In the genomic region with DNA sequence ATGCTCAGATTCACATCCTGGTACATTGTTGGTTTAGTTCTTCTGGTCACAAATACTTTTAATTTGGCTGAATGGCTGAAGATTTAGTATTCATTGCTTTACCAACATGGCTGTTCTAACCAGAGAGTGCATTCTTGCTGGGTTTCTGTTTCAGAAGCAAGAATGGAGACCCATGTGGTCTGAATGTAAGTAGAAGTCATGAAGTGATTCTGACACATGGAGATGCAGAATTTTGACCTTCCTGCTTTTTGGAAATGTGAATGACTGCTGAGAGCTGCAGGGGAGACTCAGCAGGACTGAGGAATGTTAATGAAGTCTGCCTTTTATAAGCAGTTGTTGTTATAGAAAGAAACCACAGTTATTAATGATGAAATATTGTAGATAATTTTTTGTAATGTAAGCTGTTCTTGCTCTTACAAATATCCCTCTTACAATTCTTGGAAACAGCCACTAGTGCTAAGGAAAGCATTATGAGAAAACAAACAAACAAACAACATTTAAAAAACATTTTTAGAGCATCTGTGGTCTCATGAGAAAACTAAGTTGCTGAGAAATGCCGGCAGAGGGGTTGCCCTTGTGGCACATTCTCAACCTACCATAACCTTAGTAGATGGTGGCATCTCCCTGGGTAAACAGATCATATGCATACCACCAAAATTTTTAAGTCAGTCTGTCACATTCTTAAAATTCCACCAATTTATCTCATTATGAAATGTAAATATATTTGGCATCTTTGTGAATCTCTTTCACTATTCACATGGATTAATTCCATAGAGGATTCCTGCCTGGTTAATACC, we compare ENCODE assay signal across 14 cellular contexts.
A peak's percentile ranks its signal among the peaks of the same experiment; 100 is the strongest.
DNase-seq lines count a peak whose midpoint lies in the region; ATAC-seq and TF ChIP-seq lines count a peak whose summit lies in the region.
"Had no signal": no experiment of that assay in that cellular context is flagged by ENCODE, and none has a peak within 500 bp of the region (broad histone marks: within the 10 kb centered on the region; RNA-seq: fewer than 3 reads in every experiment).

No MANE protein-coding gene starts in this region.

- CTCF ChIA-PET in PC-9 (lab: Charles Lee) = no interaction called here
- CTCF ChIA-PET in RWPE1 (lab: Yijun Ruan, JAX) = interaction anchor here (0.7 kb wide), 1 partner anchor 444 kb away, joined by 3 read pairs; no protein-coding TSS in a partner anchor

- H3K9me3 ChIP-seq in PC-9 (ENCODE audit: insufficient read depth, low read depth) = peaks cover 6% of the 10 kb centered on the region; the same call in 1 of the 2 replicates
- H3K9me3 ChIP-seq in psoas muscle = no peaks in the 10 kb centered on the region
- H3K9me3 ChIP-seq: suprapubic skin had no signal

- H3K27ac ChIP-seq in PC-9 (no peak overlapping the region), psoas muscle (no peak overlapping the region), RWPE1 (no peak overlapping the region)
- H3K27ac ChIP-seq: gastrocnemius medialis, skin epidermis, suprapubic skin had no signal

- no peak overlapping the region for H3K4me3 ChIP-seq in PC-9
- H3K4me3 ChIP-seq in psoas muscle = no peak overlapping the region
- H3K4me3 ChIP-seq: gastrocnemius medialis, skin epidermis, suprapubic skin had no signal

- H3K4me2 ChIP-seq in PC-9 = no peak overlapping the region

- H3K4me1 ChIP-seq in PC-9 (replicated peaks; ENCODE audit: insufficient read depth) (no peaks in the 10 kb centered on the region), psoas muscle (no peaks in the 10 kb centered on the region)
- H3K4me1 ChIP-seq: gastrocnemius medialis, suprapubic skin had no signal

- H2AFZ ChIP-seq in PC-9 = peak overlapping the region; percentile 29

- peaks cover 4% of the 10 kb centered on the region; the same call in 1 of the 2 replicates for H3K9me2 ChIP-seq in PC-9 (ENCODE audit: insufficient read depth)

- peak; percentile 48 for ATAC-seq in GM19351 (IDR thresholded peaks at IDR 0.05; ENCODE audit: unreplicated experiment)
- ATAC-seq in HG02623 (IDR thresholded peaks at IDR 0.05; ENCODE audit: unreplicated experiment) = no peak
- no peak for ATAC-seq in psoas muscle
- ATAC-seq: gastrocnemius medialis had no signal

- H3F3A ChIP-seq in PC-9 (ENCODE audit: insufficient read depth, low read depth) = no peaks in the 10 kb centered on the region

- intact Hi-C loops in PC-9 (cut with micrococcal nuclease; ENCODE audit: unreplicated experiment) = no loop called here
- intact Hi-C loops in psoas muscle (cut with DNase I) = no loop called here

- no peaks in the 10 kb centered on the region for H3K36me3 ChIP-seq in PC-9 (ENCODE audit: low read depth)
- no peaks in the 10 kb centered on the region for H3K36me3 ChIP-seq in psoas muscle (ENCODE audit: insufficient read depth in 1 of 2, low read depth in 1 of 2)
- H3K36me3 ChIP-seq: gastrocnemius medialis, suprapubic skin had no signal

- WGBS in psoas muscle, 3 donors = 17 to 28% (median 24%) methylated on average over 1 of the region's 1 CpG

- H3K27me3 ChIP-seq in PC-9 (ENCODE audit: insufficient read depth, low read depth) (no peaks in the 10 kb centered on the region), psoas muscle (ENCODE audit: insufficient read depth in 3 of 3, low read length in 2 of 3) (no peaks in the 10 kb centered on the region)
- H3K27me3 ChIP-seq: gastrocnemius medialis, suprapubic skin had no signal

- TF ChIP-seq CTCF in PC-9 (conservative IDR thresholded peaks at IDR 0.05) = no peak
- TF ChIP-seq CTCF in psoas muscle (IDR thresholded peaks at IDR 0.05) = no peak
- TF ChIP-seq CTCF in RWPE1 (conservative IDR thresholded peaks at IDR 0.05; ENCODE audit: low read depth) = no peak

- POLR2A ChIA-PET in PC-9 (lab: Charles Lee; ENCODE audit: unreplicated experiment) = no interaction called here
- POLR2A ChIA-PET in RWPE1 (lab: Yijun Ruan, JAX; ENCODE audit: low non-redundant PET) = no interaction called here

- H3K79me2 ChIP-seq in PC-9 (ENCODE audit: low read depth) = no peaks in the 10 kb centered on the region

- DNase-seq in PC-9 (peak in 1 of 2 experiments; percentile 40), foreskin melanocyte (peak; percentile 12), psoas muscle (no peak), RWPE1 (ENCODE audit: low spot score) (no peak), NCI-H2029 treated with DMSO at 0.1 percent for 48 hours (lab: John Stamatoyannopoulos, UW) (no peak)
- DNase-seq: activated naive CD8-positive, alpha-beta T cell treated with anti-CD3 and anti-CD28 coated beads, Interleukin-2, amount 10 ng/mL, durations not matched to agents 7 days and 5 days; gastrocnemius medialis; H7; NCI-H187; NCI-H82 had no signal

- no peaks in the 10 kb centered on the region for H4K20me1 ChIP-seq in PC-9 (ENCODE audit: insufficient read depth)

- BruUV-seq in PC-9 (replicated peaks; lab: Mats Ljungman, UMichigan) = no TSS peak
